9 cellular contexts compared by ENCODE assay signal in genomic region chr6:100229512-100229911, GRCh38.
DNase-seq lines count a peak whose midpoint lies in the region; ATAC-seq, FAIRE-seq and TF ChIP-seq lines count a peak whose summit lies in the region.
"Had no signal": no experiment of that assay in that cellular context is flagged by ENCODE, and none has a peak within 500 bp of the region (broad histone marks: within the 10 kb centered on the region; RNA-seq: fewer than 3 reads in every experiment).

No MANE protein-coding gene starts in this region.

- 34 to 36% methylated on average over 5 of the region's 5 CpGs for WGBS in pancreas, 2 donors

- peaks cover 10 to 12% of the 10 kb centered on the region in 2 donors for H3K4me1 Mint-ChIP-seq in effector memory CD8-positive, alpha-beta T cell (ENCODE audit: low read depth in 2 of 2)

- H3K4me3 Mint-ChIP-seq in effector memory CD8-positive, alpha-beta T cell, result peak overlapping the region; percentile 64 to 80

- no peaks in the 10 kb centered on the region for H4K20me1 ChIP-seq in DOHH2 (ENCODE audit: control insufficient read depth, insufficient read depth, low read depth, low read length)

- no peaks in the 10 kb centered on the region for H3K9me3 ChIP-seq in DOHH2 (ENCODE audit: control insufficient read depth, insufficient read depth, low read length)
- H3K9me3 ChIP-seq in pancreas, result no peaks in the 10 kb centered on the region

- in situ Hi-C loops in ACHN (cut with HindIII; ENCODE audit: low pct_ligation_motif_present, low pct_unique_long_range_greater_than_20kb, low sequenced_read_pairs), result no loop called here

- H3K4me3 ChIP-seq in DOHH2 (ENCODE audit: low read length), result peak overlapping the region; percentile 65
- peak overlapping the region in 2 of 4 donors; percentile 39 to 48 for H3K4me3 ChIP-seq in pancreas

- H3K27ac Mint-ChIP-seq in effector memory CD8-positive, alpha-beta T cell, result peak overlapping the region in 1 of 2 donors; percentile 90

- no peaks in the 10 kb centered on the region for H3K36me3 ChIP-seq in DOHH2 (ENCODE audit: control insufficient read depth, low read length)
- no peaks in the 10 kb centered on the region for H3K36me3 ChIP-seq in pancreas

- H3K27me3 Mint-ChIP-seq in effector memory CD8-positive, alpha-beta T cell, result no peaks in the 10 kb centered on the region

- no peaks in the 10 kb centered on the region for H3K9me2 ChIP-seq in DOHH2 (replicated peaks; ENCODE audit: control insufficient read depth, low read length)

- no peaks in the 10 kb centered on the region for H3K9me3 Mint-ChIP-seq in effector memory CD8-positive, alpha-beta T cell

- peak; percentile 63 for DNase-seq in NCI-H146 (lab: John Stamatoyannopoulos, UW)
- DNase-seq in effector memory CD8-positive, alpha-beta T cell, result no peak
- peak in 4 of 6 donors; percentile 16 to 29 (median 22) for DNase-seq in pancreas
- no peak for DNase-seq in LoVo (ENCODE audit: low spot score)
- no peak for DNase-seq in NCI-H226
- DNase-seq in ACHN, result no peak
- DNase-seq: NCI-H2171 had no signal

- H3K4me1 ChIP-seq in DOHH2 (ENCODE audit: control insufficient read depth, low read length), result peaks cover 14% of the 10 kb centered on the region
- H3K4me1 ChIP-seq in pancreas, result peaks cover 0 to 8% (median 4%) of the 10 kb centered on the region in 3 donors

- no peak overlapping the region for H3K27ac ChIP-seq in DOHH2 (ENCODE audit: low read depth, low read length)
- H3K27ac ChIP-seq in pancreas, result peak overlapping the region in 1 of 4 donors; percentile 38

- no peak for ATAC-seq in effector memory CD8-positive, alpha-beta T cell (replicated peaks)
- peak; percentile 74 to 83 (median 76) for ATAC-seq in pancreas
- ATAC-seq in HG02678 (IDR thresholded peaks at IDR 0.05; ENCODE audit: unreplicated experiment), result no peak

- no peaks in the 10 kb centered on the region for H3F3A ChIP-seq in DOHH2 (ENCODE audit: control insufficient read depth, insufficient read depth)

- H3K79me2 ChIP-seq in DOHH2 (ENCODE audit: control insufficient read depth, low read length), result no peaks in the 10 kb centered on the region

- no peak for FAIRE-seq in pancreas (lab: Jason Lieb, UNC)

- peak overlapping the region; percentile 61 for H3K4me2 ChIP-seq in DOHH2 (ENCODE audit: low read length)

- intact Hi-C loops in pancreas (cut with DNase I), result no loop called here

- H3K27me3 ChIP-seq in DOHH2 (ENCODE audit: control insufficient read depth, low read length), result no peaks in the 10 kb centered on the region
- peaks cover 0 to 7% (median 3%) of the 10 kb centered on the region in 4 donors for H3K27me3 ChIP-seq in pancreas

- H3K36me3 Mint-ChIP-seq in effector memory CD8-positive, alpha-beta T cell (ENCODE audit: insufficient read depth), result no peaks in the 10 kb centered on the region

- TF ChIP-seq CTCF in DOHH2 (IDR thresholded peaks at IDR 0.05; ENCODE audit: low read depth, low read length, poor library complexity, severe bottlenecking) (no peak), pancreas (IDR thresholded peaks at IDR 0.05) (no peak)

Comparison
In these comparisons a context has a peak if more than half of its experiments do, and no peak if none do; other contexts are left out.
1. DNase-seq: peak in NCI-H146 (single experiment) and pancreas (4 of 6); none in effector memory CD8-positive, alpha-beta T cell (0 of 3), LoVo (single experiment), NCI-H226 (single experiment) and ACHN (single experiment).
2. ATAC-seq: peak in pancreas (4 of 4); none in effector memory CD8-positive, alpha-beta T cell (single experiment) and HG02678 (single experiment).